ENCODE assay signal across 1 cellular context in genomic region chr9:6845128-6845826, GRCh38.
TF ChIP-seq lines count a peak whose summit lies in the region.

No MANE protein-coding gene starts in this region.

TF ChIP-seq in HepG2, 621 proteins besides CTCF, POLR2A, EP300 and RAD21 (continued from another document and continues in another):
- TF ChIP-seq SOX6 (IDR thresholded peaks at IDR 0.05) (no peak), SOX6 (CRISPR knock-in tag; IDR thresholded peaks at IDR 0.05) (peak; percentile 61), NCOA5 (CRISPR knock-in tag; IDR thresholded peaks at IDR 0.05) (no peak), HNF1A (IDR thresholded peaks at IDR 0.05; ENCODE audit: low read depth) (no peak), HNF1A (CRISPR knock-in tag; IDR thresholded peaks at IDR 0.05; ENCODE audit: borderline replicate concordance) (peak; percentile 47; the same call in 1 of the 2 replicates), ZNF567 (CRISPR knock-in tag; IDR thresholded peaks at IDR 0.05; ENCODE audit: borderline replicate concordance) (no peak), MEIS1 (CRISPR knock-in tag; IDR thresholded peaks at IDR 0.05; ENCODE audit: borderline replicate concordance) (peak; percentile 74; the same call in 1 of the 2 replicates), AHDC1 (CRISPR knock-in tag; IDR thresholded peaks at IDR 0.05; ENCODE audit: borderline replicate concordance) (peak; percentile 79), ZBTB26 (CRISPR knock-in tag; IDR thresholded peaks at IDR 0.05; ENCODE audit: borderline replicate concordance) (no peak), ZNF619 (CRISPR knock-in tag; IDR thresholded peaks at IDR 0.05) (no peak), TEAD3 (CRISPR knock-in tag; optimal IDR thresholded peaks at IDR 0.05; ENCODE audit: borderline replicate concordance) (peak; percentile 63), REXO4 (CRISPR knock-in tag; IDR thresholded peaks at IDR 0.05; ENCODE audit: borderline replicate concordance) (no peak), TRIM22 (IDR thresholded peaks at IDR 0.05) (no peak), SNAI1 (CRISPR knock-in tag; IDR thresholded peaks at IDR 0.05; ENCODE audit: borderline replicate concordance) (no peak), KAT2B (IDR thresholded peaks at IDR 0.05; ENCODE audit: borderline replicate concordance, low read depth, low read length) (peak; percentile 81), TGIF2 (CRISPR knock-in tag; IDR thresholded peaks at IDR 0.05) (no peak), ZNF350 (CRISPR knock-in tag; IDR thresholded peaks at IDR 0.05; ENCODE audit: borderline replicate concordance, low read depth) (0 out of 2 replicates have a peak, but pooled peaks have one; percentile 29), MEIS2 (CRISPR knock-in tag; IDR thresholded peaks at IDR 0.05) (peak; percentile 79; the same call in 1 of the 2 replicates), ZBTB42 (CRISPR knock-in tag; IDR thresholded peaks at IDR 0.05) (no peak), NCOA2 (CRISPR knock-in tag; IDR thresholded peaks at IDR 0.05) (peak; percentile 62), ZMYM4 (CRISPR knock-in tag; IDR thresholded peaks at IDR 0.05) (peak; percentile 84), TOPORS (CRISPR knock-in tag; IDR thresholded peaks at IDR 0.05) (no peak), TCF7 (IDR thresholded peaks at IDR 0.05; ENCODE audit: low read depth) (no peak)
- TF ChIP-seq, protein P1, sequence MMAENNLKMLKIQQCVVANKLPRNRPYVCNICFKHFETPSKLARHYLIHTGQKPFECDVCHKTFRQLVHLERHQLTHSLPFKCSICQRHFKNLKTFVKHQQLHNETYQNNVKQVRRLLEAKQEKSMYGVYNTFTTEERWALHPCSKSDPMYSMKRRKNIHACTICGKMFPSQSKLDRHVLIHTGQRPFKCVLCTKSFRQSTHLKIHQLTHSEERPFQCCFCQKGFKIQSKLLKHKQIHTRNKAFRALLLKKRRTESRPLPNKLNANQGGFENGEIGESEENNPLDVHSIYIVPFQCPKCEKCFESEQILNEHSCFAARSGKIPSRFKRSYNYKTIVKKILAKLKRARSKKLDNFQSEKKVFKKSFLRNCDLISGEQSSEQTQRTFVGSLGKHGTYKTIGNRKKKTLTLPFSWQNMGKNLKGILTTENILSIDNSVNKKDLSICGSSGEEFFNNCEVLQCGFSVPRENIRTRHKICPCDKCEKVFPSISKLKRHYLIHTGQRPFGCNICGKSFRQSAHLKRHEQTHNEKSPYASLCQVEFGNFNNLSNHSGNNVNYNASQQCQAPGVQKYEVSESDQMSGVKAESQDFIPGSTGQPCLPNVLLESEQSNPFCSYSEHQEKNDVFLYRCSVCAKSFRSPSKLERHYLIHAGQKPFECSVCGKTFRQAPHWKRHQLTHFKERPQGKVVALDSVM (CRISPR knock-in tag; IDR thresholded peaks at IDR 0.05), result peak; percentile 48; the same call in 1 of the 2 replicates
- TF ChIP-seq, protein P2, sequence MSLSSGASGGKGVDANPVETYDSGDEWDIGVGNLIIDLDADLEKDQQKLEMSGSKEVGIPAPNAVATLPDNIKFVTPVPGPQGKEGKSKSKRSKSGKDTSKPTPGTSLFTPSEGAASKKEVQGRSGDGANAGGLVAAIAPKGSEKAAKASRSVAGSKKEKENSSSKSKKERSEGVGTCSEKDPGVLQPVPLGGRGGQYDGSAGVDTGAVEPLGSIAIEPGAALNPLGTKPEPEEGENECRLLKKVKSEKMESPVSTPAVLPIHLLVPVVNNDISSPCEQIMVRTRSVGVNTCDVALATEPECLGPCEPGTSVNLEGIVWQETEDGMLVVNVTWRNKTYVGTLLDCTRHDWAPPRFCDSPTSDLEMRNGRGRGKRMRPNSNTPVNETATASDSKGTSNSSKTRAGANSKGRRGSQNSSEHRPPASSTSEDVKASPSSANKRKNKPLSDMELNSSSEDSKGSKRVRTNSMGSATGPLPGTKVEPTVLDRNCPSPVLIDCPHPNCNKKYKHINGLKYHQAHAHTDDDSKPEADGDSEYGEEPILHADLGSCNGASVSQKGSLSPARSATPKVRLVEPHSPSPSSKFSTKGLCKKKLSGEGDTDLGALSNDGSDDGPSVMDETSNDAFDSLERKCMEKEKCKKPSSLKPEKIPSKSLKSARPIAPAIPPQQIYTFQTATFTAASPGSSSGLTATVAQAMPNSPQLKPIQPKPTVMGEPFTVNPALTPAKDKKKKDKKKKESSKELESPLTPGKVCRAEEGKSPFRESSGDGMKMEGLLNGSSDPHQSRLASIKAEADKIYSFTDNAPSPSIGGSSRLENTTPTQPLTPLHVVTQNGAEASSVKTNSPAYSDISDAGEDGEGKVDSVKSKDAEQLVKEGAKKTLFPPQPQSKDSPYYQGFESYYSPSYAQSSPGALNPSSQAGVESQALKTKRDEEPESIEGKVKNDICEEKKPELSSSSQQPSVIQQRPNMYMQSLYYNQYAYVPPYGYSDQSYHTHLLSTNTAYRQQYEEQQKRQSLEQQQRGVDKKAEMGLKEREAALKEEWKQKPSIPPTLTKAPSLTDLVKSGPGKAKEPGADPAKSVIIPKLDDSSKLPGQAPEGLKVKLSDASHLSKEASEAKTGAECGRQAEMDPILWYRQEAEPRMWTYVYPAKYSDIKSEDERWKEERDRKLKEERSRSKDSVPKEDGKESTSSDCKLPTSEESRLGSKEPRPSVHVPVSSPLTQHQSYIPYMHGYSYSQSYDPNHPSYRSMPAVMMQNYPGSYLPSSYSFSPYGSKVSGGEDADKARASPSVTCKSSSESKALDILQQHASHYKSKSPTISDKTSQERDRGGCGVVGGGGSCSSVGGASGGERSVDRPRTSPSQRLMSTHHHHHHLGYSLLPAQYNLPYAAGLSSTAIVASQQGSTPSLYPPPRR (CRISPR knock-in tag; IDR thresholded peaks at IDR 0.05; ENCODE audit: borderline replicate concordance), result 0 out of 2 replicates have a peak, but pooled peaks have one; percentile 25
- TF ChIP-seq, protein P3, sequence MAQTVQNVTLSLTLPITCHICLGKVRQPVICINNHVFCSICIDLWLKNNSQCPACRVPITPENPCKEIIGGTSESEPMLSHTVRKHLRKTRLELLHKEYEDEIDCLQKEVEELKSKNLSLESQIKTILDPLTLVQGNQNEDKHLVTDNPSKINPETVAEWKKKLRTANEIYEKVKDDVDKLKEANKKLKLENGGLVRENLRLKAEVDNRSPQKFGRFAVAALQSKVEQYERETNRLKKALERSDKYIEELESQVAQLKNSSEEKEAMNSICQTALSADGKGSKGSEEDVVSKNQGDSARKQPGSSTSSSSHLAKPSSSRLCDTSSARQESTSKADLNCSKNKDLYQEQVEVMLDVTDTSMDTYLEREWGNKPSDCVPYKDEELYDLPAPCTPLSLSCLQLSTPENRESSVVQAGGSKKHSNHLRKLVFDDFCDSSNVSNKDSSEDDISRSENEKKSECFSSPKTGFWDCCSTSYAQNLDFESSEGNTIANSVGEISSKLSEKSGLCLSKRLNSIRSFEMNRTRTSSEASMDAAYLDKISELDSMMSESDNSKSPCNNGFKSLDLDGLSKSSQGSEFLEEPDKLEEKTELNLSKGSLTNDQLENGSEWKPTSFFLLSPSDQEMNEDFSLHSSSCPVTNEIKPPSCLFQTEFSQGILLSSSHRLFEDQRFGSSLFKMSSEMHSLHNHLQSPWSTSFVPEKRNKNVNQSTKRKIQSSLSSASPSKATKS (CRISPR knock-in tag; IDR thresholded peaks at IDR 0.05), result no peak
- TF ChIP-seq, protein P4, sequence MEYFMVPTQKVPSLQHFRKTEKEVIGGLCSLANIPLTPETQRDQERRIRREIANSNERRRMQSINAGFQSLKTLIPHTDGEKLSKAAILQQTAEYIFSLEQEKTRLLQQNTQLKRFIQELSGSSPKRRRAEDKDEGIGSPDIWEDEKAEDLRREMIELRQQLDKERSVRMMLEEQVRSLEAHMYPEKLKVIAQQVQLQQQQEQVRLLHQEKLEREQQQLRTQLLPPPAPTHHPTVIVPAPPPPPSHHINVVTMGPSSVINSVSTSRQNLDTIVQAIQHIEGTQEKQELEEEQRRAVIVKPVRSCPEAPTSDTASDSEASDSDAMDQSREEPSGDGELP (IDR thresholded peaks at IDR 0.05; ENCODE audit: borderline replicate concordance, low read depth), result no peak
- TF ChIP-seq, protein P5, sequence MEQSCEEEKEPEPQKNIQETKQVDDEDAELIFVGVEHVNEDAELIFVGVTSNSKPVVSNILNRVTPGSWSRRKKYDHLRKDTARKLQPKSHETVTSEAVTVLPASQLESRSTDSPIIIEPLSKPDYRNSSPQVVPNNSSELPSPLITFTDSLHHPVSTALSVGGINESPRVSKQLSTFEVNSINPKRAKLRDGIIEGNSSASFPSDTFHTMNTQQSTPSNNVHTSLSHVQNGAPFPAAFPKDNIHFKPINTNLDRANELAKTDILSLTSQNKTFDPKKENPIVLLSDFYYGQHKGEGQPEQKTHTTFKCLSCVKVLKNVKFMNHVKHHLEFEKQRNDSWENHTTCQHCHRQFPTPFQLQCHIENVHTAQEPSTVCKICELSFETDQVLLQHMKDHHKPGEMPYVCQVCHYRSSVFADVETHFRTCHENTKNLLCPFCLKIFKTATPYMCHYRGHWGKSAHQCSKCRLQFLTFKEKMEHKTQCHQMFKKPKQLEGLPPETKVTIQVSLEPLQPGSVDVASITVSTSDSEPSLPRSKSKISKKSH (CRISPR knock-in tag; IDR thresholded peaks at IDR 0.05; ENCODE audit: borderline replicate concordance), result no peak
